In the genomic region with DNA sequence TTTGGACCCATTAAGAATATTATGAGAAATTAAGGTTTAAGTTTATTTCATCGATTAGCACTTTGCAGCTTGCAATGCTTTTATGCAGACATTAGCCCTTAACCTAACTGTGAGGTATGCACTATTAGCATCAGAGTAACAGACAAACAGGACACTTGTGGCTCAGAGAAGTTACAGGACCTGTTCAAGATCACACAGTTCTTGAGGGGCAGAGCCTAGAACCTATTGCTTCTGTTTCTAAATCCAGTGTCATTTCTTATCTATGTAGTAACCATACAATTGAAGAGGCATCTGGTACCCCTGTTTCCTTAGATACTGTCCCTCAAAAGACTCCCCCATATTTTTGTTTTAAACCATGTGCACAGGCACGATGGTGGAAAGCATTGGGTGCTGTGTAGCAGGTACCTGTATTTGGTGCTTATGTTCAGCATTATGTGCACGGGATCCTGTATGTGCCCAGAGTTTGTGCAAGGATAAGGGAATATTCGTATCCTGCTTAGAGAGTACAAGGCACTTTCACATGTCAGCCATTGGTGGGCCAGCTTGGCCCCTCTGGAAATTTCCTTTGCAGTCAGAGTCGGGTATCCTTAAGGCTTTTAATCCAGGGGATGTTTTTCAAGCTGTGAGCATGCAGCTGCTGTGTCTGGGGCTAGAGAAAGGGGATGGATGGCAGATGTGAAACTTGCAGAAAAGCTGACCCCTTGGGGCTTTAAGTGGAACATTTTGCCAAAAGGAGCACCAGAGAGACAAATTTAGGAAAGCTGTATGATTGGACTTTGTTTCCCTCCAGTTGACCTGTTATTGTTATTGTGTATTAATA, we compare ENCODE assay signal across 9 cellular contexts. TPM values are rescaled to one million over a fixed set of nuclear protein-coding genes. Genes with fewer than 3 reads are reported as not detected.
DNase-seq lines count a peak whose midpoint lies in the region; ATAC-seq and TF ChIP-seq lines count a peak whose summit lies in the region.
"Had no signal": no experiment of that assay in that cellular context is flagged by ENCODE, and none has a peak within 500 bp of the region (broad histone marks: within the 10 kb centered on the region; RNA-seq: fewer than 3 reads in every experiment).

No MANE protein-coding gene starts in this region.

- H3K4me1 Mint-ChIP-seq in activated naive CD4-positive, alpha-beta T cell treated with anti-CD3 and anti-CD28 coated beads, Interleukin-2, amount 50 U/mL, for 24 hours: peaks cover 68% of the 10 kb centered on the region

- no peaks in the 10 kb centered on the region for H3K9me3 ChIP-seq in upper lobe of right lung

- no peak for DNase-seq in activated naive CD4-positive, alpha-beta T cell treated with anti-CD3 and anti-CD28 coated beads, Interleukin-2, amount 50 U/mL, for 16 hours
- DNase-seq in astrocyte of the hippocampus (ENCODE audit: low read depth, low spot score) (peak; percentile 21), mesenteric fat pad (ENCODE audit: low spot score) (peak; percentile 30), upper lobe of right lung (no peak), epidermal melanocyte (ENCODE audit: insufficient read length, low spot score) (no peak), retina (no peak)
- DNase-seq: NCI-H446 treated with DMSO at 0.1 percent for 48 hours had no signal

- peak overlapping the region; percentile 88 for H3K4me3 Mint-ChIP-seq in activated naive CD4-positive, alpha-beta T cell treated with anti-CD3 and anti-CD28 coated beads, Interleukin-2, amount 50 U/mL, for 24 hours

- no peaks in the 10 kb centered on the region for H3K27me3 ChIP-seq in upper lobe of right lung

- intact Hi-C loops in upper lobe of right lung (cut with DNase I): loop anchor here (10.0 kb wide), 1 partner anchor 131 kb away; no protein-coding TSS in a partner anchor

- TF ChIP-seq CTCF in upper lobe of right lung (IDR thresholded peaks at IDR 0.05): no peak

- peak overlapping the region; percentile 87 for H3K27ac ChIP-seq in upper lobe of right lung

- peaks cover 36% of the 10 kb centered on the region for H3K36me3 ChIP-seq in upper lobe of right lung

- no peak for ATAC-seq in upper lobe of right lung
- ATAC-seq in HG03196 (IDR thresholded peaks at IDR 0.05; ENCODE audit: unreplicated experiment): no peak

- H3K36me3 Mint-ChIP-seq in activated naive CD4-positive, alpha-beta T cell treated with anti-CD3 and anti-CD28 coated beads, Interleukin-2, amount 50 U/mL, for 24 hours: peaks cover 15% of the 10 kb centered on the region

- no peaks in the 10 kb centered on the region for H3K9me3 Mint-ChIP-seq in activated naive CD4-positive, alpha-beta T cell treated with anti-CD3 and anti-CD28 coated beads, Interleukin-2, amount 50 U/mL, for 24 hours

- H3K27me3 Mint-ChIP-seq in activated naive CD4-positive, alpha-beta T cell treated with anti-CD3 and anti-CD28 coated beads, Interleukin-2, amount 50 U/mL, for 24 hours: no peaks in the 10 kb centered on the region

- peak overlapping the region; percentile 94 for H3K27ac Mint-ChIP-seq in activated naive CD4-positive, alpha-beta T cell treated with anti-CD3 and anti-CD28 coated beads, Interleukin-2, amount 50 U/mL, for 24 hours

- peak overlapping the region; percentile 73 for H3K4me3 ChIP-seq in upper lobe of right lung

- H3K4me1 ChIP-seq in upper lobe of right lung: peaks cover 34% of the 10 kb centered on the region

RNA-seq across cellular contexts. Expression of gene LBH, which starts 2.0 kb away (rescaled TPM):
- 34.9 TPM for total RNA-seq in mesenteric fat pad
- total RNA-seq in upper lobe of right lung: 272 TPM

Comparison
In these comparisons a context has a peak if more than half of its experiments do, and no peak if none do; other contexts are left out.
1. DNase-seq: peak in astrocyte of the hippocampus (single experiment) and mesenteric fat pad (single experiment); none in activated naive CD4-positive, alpha-beta T cell treated with anti-CD3 and anti-CD28 coated beads, Interleukin-2, amount 50 U/mL, for 16 hours (single experiment), upper lobe of right lung (single experiment), epidermal melanocyte (single experiment) and retina (single experiment).